ENCODE assay signal across 8 cellular contexts in genomic region chrX:27186671-27187070, GRCh38.
A peak's percentile ranks its signal among the peaks of the same experiment; 100 is the strongest.
DNase-seq lines count a peak whose midpoint lies in the region; ATAC-seq, FAIRE-seq and TF ChIP-seq lines count a peak whose summit lies in the region.

No MANE protein-coding gene starts in this region.

- POLR2A ChIA-PET in A549 (lab: Yijun Ruan, JAX), result no interaction called here

- H3K9me3 Mint-ChIP-seq in chondrocyte (ENCODE audit: low read depth), result peaks cover 6% of the 10 kb centered on the region
- peaks cover 8% of the 10 kb centered on the region for H3K9me3 Mint-ChIP-seq in nephron

- DNase-seq in A549 (ENCODE audit: low read depth in 1 of 2, low spot score in 1 of 2), result peak in 1 of 2 experiments; percentile 50
- peak; percentile 51 for DNase-seq in DMS53 treated with DMSO at 0.1 percent for 48 hours (lab: John Stamatoyannopoulos, UW; ENCODE audit: unreplicated experiment)
- DNase-seq in OCI-M1 (lab: John Stamatoyannopoulos, UW), result peak; percentile 63
- no peak for DNase-seq in chondrocyte (ENCODE audit: low spot score)
- DNase-seq in posterior vena cava (ENCODE audit: low spot score), result no peak
- no peak for DNase-seq in GM19238 (ENCODE audit: insufficient read length, low spot score)

- ATAC-seq in A549 (no peak), HG03432 (IDR thresholded peaks at IDR 0.05; ENCODE audit: unreplicated experiment) (peak; percentile 60)

- no peaks in the 10 kb centered on the region for H3K9me3 ChIP-seq in A549

- H3K27me3 Mint-ChIP-seq in chondrocyte (ENCODE audit: low read depth) (no peaks in the 10 kb centered on the region), nephron (ENCODE audit: low read depth) (no peaks in the 10 kb centered on the region)

- no peaks in the 10 kb centered on the region for H3K36me3 Mint-ChIP-seq in chondrocyte (ENCODE audit: low read depth)
- H3K36me3 Mint-ChIP-seq in nephron (ENCODE audit: low read depth), result no peaks in the 10 kb centered on the region

- TF ChIP-seq CTCF in A549 (IDR thresholded peaks at IDR 0.05) (peak; percentile 60), chondrocyte (IDR thresholded peaks at IDR 0.05) (peak; percentile 82), nephron (IDR thresholded peaks at IDR 0.05; ENCODE audit: unreplicated experiment in 3 of 3) (peak; percentile 48 to 61 (median 52))

- H3K27ac Mint-ChIP-seq in chondrocyte (ENCODE audit: unreplicated experiment) (no peak overlapping the region), nephron (no peak overlapping the region)

- TF ChIP-seq RAD21 in A549 (conservative IDR thresholded peaks at IDR 0.05 in 1 of 2, IDR thresholded peaks at IDR 0.05 in 1 of 2), result peak; percentile 39 to 59; a peak in 3 of 5 replicates

- no peak for TF ChIP-seq EP300 in A549 (IDR thresholded peaks at IDR 0.05)

- no peak for TF ChIP-seq POLR2A in A549 (IDR thresholded peaks at IDR 0.05; ENCODE audit: low read length)

- CTCF ChIA-PET in A549 (lab: Yijun Ruan, JAX), result interaction anchor here (0.8 to 1.4 kb wide), 4 partner anchors 10 to 533 kb away, joined by 3 to 5 read pairs (median 4); no protein-coding TSS in a partner anchor

- WGBS in A549 (ENCODE audit: missing lambda C conversion rate), result 2% methylated on average over 5 of the region's 5 CpGs

- no peak overlapping the region for H3K4me2 ChIP-seq in A549

- H3K4me3 Mint-ChIP-seq in chondrocyte (ENCODE audit: unreplicated experiment) (no peak overlapping the region), nephron (no peak overlapping the region)

- peak; percentile 100 for FAIRE-seq in A549 (lab: Jason Lieb, UNC)

- H3K4me1 Mint-ChIP-seq in chondrocyte (ENCODE audit: low read depth) (no peaks in the 10 kb centered on the region), nephron (no peaks in the 10 kb centered on the region)

- no peak overlapping the region for H3K27ac ChIP-seq in A549

- intact Hi-C loops in posterior vena cava (cut with DNase I), result no loop called here

- H3K4me3 ChIP-seq in A549, result no peak overlapping the region

- no peaks in the 10 kb centered on the region for H3K4me1 ChIP-seq in A549

TF ChIP-seq in A549, 52 proteins besides CTCF, POLR2A, EP300 and RAD21:
- peak; percentile 59; the same call in 2 of the 3 replicates for TF ChIP-seq SMC3 (IDR thresholded peaks at IDR 0.05)
- no peak for TF ChIP-seq BHLHE40 (IDR thresholded peaks at IDR 0.05; ENCODE audit: low read depth, low read length)

Comparison
In these comparisons a context has a peak if more than half of its experiments do, and no peak if none do; other contexts are left out.
1. DNase-seq: peak in DMS53 treated with DMSO at 0.1 percent for 48 hours (single experiment) and OCI-M1 (single experiment); none in chondrocyte (single experiment), posterior vena cava (single experiment) and GM19238 (single experiment).
2. Peak in every context shown above with its lines, with median percentiles within 50 percentile points of each other: CTCF ChIP-seq.